Comparison of ENCODE assay signal across 18 cellular contexts in genomic region chr5:112143684-112144083, GRCh38.
DNase-seq lines count a peak whose midpoint lies in the region; ATAC-seq, FAIRE-seq and TF ChIP-seq lines count a peak whose summit lies in the region.
"Had no signal": no experiment of that assay in that cellular context is flagged by ENCODE, and none has a peak within 500 bp of the region (broad histone marks: within the 10 kb centered on the region; RNA-seq: fewer than 3 reads in every experiment).

No MANE protein-coding gene starts in this region.

- H3K9me3 ChIP-seq in IMR-90 (ENCODE audit: control insufficient read depth, insufficient read depth, low read length) = no peaks in the 10 kb centered on the region
- no peaks in the 10 kb centered on the region for H3K9me3 ChIP-seq in astrocyte (ENCODE audit: insufficient read depth, low read depth, low read length)
- no peaks in the 10 kb centered on the region for H3K9me3 ChIP-seq in endothelial cell of umbilical vein (replicated peaks; ENCODE audit: control insufficient read depth, insufficient read depth, low read length)
- H3K9me3 ChIP-seq: A549 had no signal

- dilution Hi-C loops in IMR-90 (cut with HindIII; ENCODE audit: low sequenced_read_pairs, unreplicated experiment) = no loop called here
- dilution Hi-C loops in endothelial cell of umbilical vein (cut with MboI; ENCODE audit: extremely low pct_ligation_motif_present, low sequenced_read_pairs) = no loop called here

- no peak overlapping the region for H2BK15ac ChIP-seq in IMR-90 (ENCODE audit: low read depth, low read length)

- peak overlapping the region; percentile 15; the same call in 1 of the 2 replicates for H2AK5ac ChIP-seq in IMR-90 (ENCODE audit: low read depth, low read length)

- H3K9ac ChIP-seq in IMR-90 (ENCODE audit: low read depth, low read length) (no peak overlapping the region), astrocyte (ENCODE audit: low read length) (no peak overlapping the region), endothelial cell of umbilical vein (replicated peaks; ENCODE audit: extremely low read depth, insufficient read depth, low read length) (no peak overlapping the region)

- no TSS peak for BruUV-seq in IMR-90 (replicated peaks; lab: Mats Ljungman, UMichigan)
- BruUV-seq in endothelial cell of umbilical vein (replicated peaks; lab: Mats Ljungman, UMichigan) = no TSS peak

- ATAC-seq in IMR-90 (ENCODE audit: low read depth) = no peak
- ATAC-seq: PC-3 had no signal

- FAIRE-seq in astrocyte (lab: Jason Lieb, UNC) (no peak), endothelial cell of umbilical vein (lab: Jason Lieb, UNC) (no peak)
- FAIRE-seq: A549 had no signal

- no peak overlapping the region for H3K23ac ChIP-seq in IMR-90 (ENCODE audit: low read depth, low read length)

- no peak overlapping the region for H3K4me3 Mint-ChIP-seq in astrocyte (ENCODE audit: unreplicated experiment)
- no peak overlapping the region for H3K4me3 Mint-ChIP-seq in nephron
- H3K4me3 Mint-ChIP-seq: CD4-positive, alpha-beta memory T cell had no signal

- H3K18ac ChIP-seq in IMR-90 (ENCODE audit: low read depth, low read length) = no peak overlapping the region

- H3K9me3 Mint-ChIP-seq in astrocyte (ENCODE audit: unreplicated experiment) (peaks cover 2% of the 10 kb centered on the region), nephron (peaks cover 4% of the 10 kb centered on the region)
- H3K9me3 Mint-ChIP-seq: CD4-positive, alpha-beta memory T cell had no signal

- POLR2A ChIA-PET in IMR-90 (lab: Charles Lee; ENCODE audit: unreplicated experiment) (no interaction called here), endothelial cell of umbilical vein (lab: Charles Lee) (no interaction called here)

- H3K36me3 ChIP-seq in IMR-90 (ENCODE audit: control insufficient read depth, insufficient read depth, low read length) (no peaks in the 10 kb centered on the region), astrocyte (ENCODE audit: insufficient read depth, low read length) (no peaks in the 10 kb centered on the region), endothelial cell of umbilical vein (ENCODE audit: control insufficient read depth in 2 of 2, extremely low read depth in 1 of 2, insufficient read depth in 2 of 2, low read length in 2 of 2) (no peaks in the 10 kb centered on the region)

- TF ChIP-seq RAD21 in IMR-90 (IDR thresholded peaks at IDR 0.05; ENCODE audit: low read length) = no peak

- no peak overlapping the region for H3K14ac ChIP-seq in IMR-90 (replicated peaks; ENCODE audit: low read depth, low read length)

- no peaks in the 10 kb centered on the region for H3K27me3 ChIP-seq in IMR-90 (ENCODE audit: control insufficient read depth, insufficient read depth, low read length)
- H3K27me3 ChIP-seq in astrocyte (ENCODE audit: insufficient read depth, low read length) = no peaks in the 10 kb centered on the region
- no peaks in the 10 kb centered on the region for H3K27me3 ChIP-seq in endothelial cell of umbilical vein (ENCODE audit: control insufficient read depth in 2 of 2, insufficient read depth in 2 of 2, low read length in 2 of 2)

- no peaks in the 10 kb centered on the region for H4K20me1 ChIP-seq in IMR-90 (ENCODE audit: insufficient read depth, low read length)
- no peaks in the 10 kb centered on the region for H4K20me1 ChIP-seq in astrocyte (ENCODE audit: insufficient read depth, low read length)
- H4K20me1 ChIP-seq in endothelial cell of umbilical vein (replicated peaks; ENCODE audit: control insufficient read depth, extremely low read depth, insufficient read depth, low read length) = no peaks in the 10 kb centered on the region

- H3K27ac ChIP-seq in IMR-90 (ENCODE audit: insufficient read depth, low read length) (no peak overlapping the region), astrocyte (ENCODE audit: low read depth, low read length) (no peak overlapping the region), endothelial cell of umbilical vein (ENCODE audit: insufficient read depth, low read depth, low read length) (no peak overlapping the region)
- H3K27ac ChIP-seq: A549 had no signal

- H3K4ac ChIP-seq in IMR-90 (ENCODE audit: low read depth, low read length) = peak overlapping the region; percentile 46

- H3K79me2 ChIP-seq in astrocyte (ENCODE audit: insufficient read depth, low read length) (no peaks in the 10 kb centered on the region), endothelial cell of umbilical vein (ENCODE audit: control insufficient read depth, insufficient read depth, low read length) (no peaks in the 10 kb centered on the region)

- no peak overlapping the region for H3K4me2 ChIP-seq in IMR-90 (ENCODE audit: low read depth, low read length)
- no peak overlapping the region for H3K4me2 ChIP-seq in astrocyte (ENCODE audit: low read length)
- no peak overlapping the region for H3K4me2 ChIP-seq in endothelial cell of umbilical vein (ENCODE audit: insufficient read depth, low read length)
- H3K4me2 ChIP-seq: A549 had no signal

- H3K9me1 ChIP-seq in IMR-90 (ENCODE audit: insufficient read depth, low read length) (peaks cover 3% of the 10 kb centered on the region; the same call in 1 of the 2 replicates), endothelial cell of umbilical vein (replicated peaks; ENCODE audit: control insufficient read depth, extremely low read depth, insufficient read depth, low read length) (no peaks in the 10 kb centered on the region)

- H2BK5ac ChIP-seq in IMR-90 (ENCODE audit: low read depth, low read length, poor library complexity, severe bottlenecking) = no peak overlapping the region

- H2BK120ac ChIP-seq in IMR-90 (ENCODE audit: low read depth, low read length) = peak overlapping the region; percentile 31

- H3K36me3 Mint-ChIP-seq in astrocyte (ENCODE audit: low read depth, unreplicated experiment) (no peaks in the 10 kb centered on the region), nephron (ENCODE audit: low read depth) (peaks cover 3% of the 10 kb centered on the region)
- H3K36me3 Mint-ChIP-seq: CD4-positive, alpha-beta memory T cell had no signal

- WGBS in IMR-90 (ENCODE audit: extremely low coverage in 2 of 2, insufficient read length in 1 of 2), 2 experiments = no CpG with 5 or more reads among the region's 1 CpG

- peaks cover 5% of the 10 kb centered on the region for H3K4me1 Mint-ChIP-seq in astrocyte (ENCODE audit: low read depth, unreplicated experiment)
- H3K4me1 Mint-ChIP-seq in nephron = peaks cover 30% of the 10 kb centered on the region
- H3K4me1 Mint-ChIP-seq: CD4-positive, alpha-beta memory T cell had no signal

- no peak overlapping the region for H3K27ac Mint-ChIP-seq in astrocyte (ENCODE audit: unreplicated experiment)
- H3K27ac Mint-ChIP-seq in nephron = peak overlapping the region; percentile 89 to 95 (median 90)
- H3K27ac Mint-ChIP-seq: CD4-positive, alpha-beta memory T cell had no signal

- H2AK9ac ChIP-seq in IMR-90 (replicated peaks; ENCODE audit: low read depth, low read length, poor library complexity) = no peak overlapping the region

- TF ChIP-seq POLR2A in IMR-90 (IDR thresholded peaks at IDR 0.05; ENCODE audit: low read depth, low read length) = no peak
- no peak for TF ChIP-seq POLR2A in endothelial cell of umbilical vein (IDR thresholded peaks at IDR 0.05; ENCODE audit: low read depth, low read length)

- in situ Hi-C loops in IMR-90 (cut with MboI; ENCODE audit: low sequenced_read_pairs) = loop anchor here (10.0 kb wide), 3 partner anchors 139 to 989 kb away; no protein-coding TSS in a partner anchor

- H3K4me1 ChIP-seq in IMR-90 (ENCODE audit: control insufficient read depth, insufficient read depth, low read length) (peaks cover 3% of the 10 kb centered on the region; the same call in 1 of the 2 replicates), astrocyte (ENCODE audit: insufficient read depth, low read length) (peaks cover 7% of the 10 kb centered on the region), endothelial cell of umbilical vein (ENCODE audit: control insufficient read depth, extremely low read depth, insufficient read depth, low read length) (peaks cover 13% of the 10 kb centered on the region)
- H3K4me1 ChIP-seq: A549 had no signal

- TF ChIP-seq CTCF in IMR-90 (conservative IDR thresholded peaks at IDR 0.05; ENCODE audit: low read depth, low read length) (no peak), astrocyte (IDR thresholded peaks at IDR 0.05; ENCODE audit: insufficient read depth, low read depth, low read length) (no peak), endothelial cell of umbilical vein (IDR thresholded peaks at IDR 0.05; ENCODE audit: extremely low read depth in 1 of 2, insufficient read depth in 1 of 2, low read depth in 1 of 2, low read length in 2 of 2) (no peak), nephron (IDR thresholded peaks at IDR 0.05; ENCODE audit: unreplicated experiment in 3 of 3) (no peak)

- peak overlapping the region; percentile 33; the same call in 1 of the 2 replicates for H4K91ac ChIP-seq in IMR-90 (ENCODE audit: insufficient read depth, low read depth, low read length)

- H2BK20ac ChIP-seq in IMR-90 (ENCODE audit: low read depth, low read length) = no peak overlapping the region; the same call in 1 of the 2 replicates

- H3K56ac ChIP-seq in IMR-90 (ENCODE audit: extremely low read depth, insufficient read depth, low read length) = no peak overlapping the region

- intact Hi-C loops in IMR-90 (cut with micrococcal nuclease) = no loop called here
- intact Hi-C loops in endothelial cell of umbilical vein (cut with micrococcal nuclease) = no loop called here

- H3K4me3 ChIP-seq in IMR-90 (ENCODE audit: insufficient read depth, low read depth, low read length) (no peak overlapping the region), astrocyte (ENCODE audit: insufficient read depth, low read depth, low read length) (no peak overlapping the region), endothelial cell of umbilical vein (replicated peaks in 1 of 3; ENCODE audit: insufficient read depth in 1 of 3, low read depth in 1 of 3, low read length in 3 of 3) (no peak overlapping the region)
- H3K4me3 ChIP-seq: A549 had no signal

- H3K27me3 Mint-ChIP-seq in astrocyte (ENCODE audit: low read depth, unreplicated experiment) = no peaks in the 10 kb centered on the region
- no peaks in the 10 kb centered on the region for H3K27me3 Mint-ChIP-seq in nephron (ENCODE audit: low read depth)

- H4K5ac ChIP-seq in IMR-90 (ENCODE audit: low read depth, low read length) = no peak overlapping the region

- CTCF ChIA-PET in IMR-90 (lab: Yijun Ruan, JAX) (no interaction called here), endothelial cell of umbilical vein (lab: Charles Lee) (interaction anchor here (1.6 to 6.7 kb wide), 3 partner anchors 386 to 612 kb away, joined by 3 to 71 read pairs (median 65); no protein-coding TSS in a partner anchor)

- no peak for DNase-seq in IMR-90
- peak; percentile 87 for DNase-seq in astrocyte (ENCODE audit: low read depth)
- peak; percentile 95 for DNase-seq in endothelial cell of umbilical vein (ENCODE audit: low read depth, low spot score)
- no peak for DNase-seq in DMS114 treated with DMSO at 0.1 percent for 48 hours (lab: John Stamatoyannopoulos, UW; ENCODE audit: unreplicated experiment)
- no peak for DNase-seq in HuH-7.5 (ENCODE audit: low spot score)
- no peak for DNase-seq in C1 segment of cervical spinal cord (lab: John Stamatoyannopoulos, UW)
- DNase-seq in NAMALWA (ENCODE audit: low spot score) = no peak
- DNase-seq: CD4-positive, alpha-beta memory T cell; Kasumi-1; NCI-H1105 treated with DMSO at 0.1 percent for 48 hours; NCI-H1694 treated with DMSO at 0.1 percent for 48 hours; NCI-H510A treated with DMSO at 0.1 percent for 48 hours; NCI-H774; PC-3; RPMI8226; SHP77 treated with DMSO at 0.1 percent for 48 hours had no signal

- no peaks in the 10 kb centered on the region for H3K79me1 ChIP-seq in IMR-90 (ENCODE audit: low read depth in 1 of 2, low read length in 2 of 2)

- H4K8ac ChIP-seq in IMR-90 (ENCODE audit: low read depth in 2 of 2, low read length in 2 of 2) = no peak overlapping the region

- no peak overlapping the region for H2AFZ ChIP-seq in IMR-90 (replicated peaks; ENCODE audit: low read length, poor library complexity)
- H2AFZ ChIP-seq in astrocyte (ENCODE audit: low read depth, low read length) = no peak overlapping the region
- H2AFZ ChIP-seq in endothelial cell of umbilical vein (ENCODE audit: low read depth, low read length) = no peak overlapping the region

Comparison
In these comparisons a context has a peak if more than half of its experiments do, and no peak if none do; other contexts are left out.
1. DNase-seq: peak in astrocyte (single experiment) and endothelial cell of umbilical vein (single experiment); none in IMR-90 (single experiment), DMS114 treated with DMSO at 0.1 percent for 48 hours (single experiment), HuH-7.5 (single experiment), C1 segment of cervical spinal cord (0 of 14) and NAMALWA (single experiment).